Comparison of ENCODE assay signal across 12 cellular contexts in the genomic region with DNA sequence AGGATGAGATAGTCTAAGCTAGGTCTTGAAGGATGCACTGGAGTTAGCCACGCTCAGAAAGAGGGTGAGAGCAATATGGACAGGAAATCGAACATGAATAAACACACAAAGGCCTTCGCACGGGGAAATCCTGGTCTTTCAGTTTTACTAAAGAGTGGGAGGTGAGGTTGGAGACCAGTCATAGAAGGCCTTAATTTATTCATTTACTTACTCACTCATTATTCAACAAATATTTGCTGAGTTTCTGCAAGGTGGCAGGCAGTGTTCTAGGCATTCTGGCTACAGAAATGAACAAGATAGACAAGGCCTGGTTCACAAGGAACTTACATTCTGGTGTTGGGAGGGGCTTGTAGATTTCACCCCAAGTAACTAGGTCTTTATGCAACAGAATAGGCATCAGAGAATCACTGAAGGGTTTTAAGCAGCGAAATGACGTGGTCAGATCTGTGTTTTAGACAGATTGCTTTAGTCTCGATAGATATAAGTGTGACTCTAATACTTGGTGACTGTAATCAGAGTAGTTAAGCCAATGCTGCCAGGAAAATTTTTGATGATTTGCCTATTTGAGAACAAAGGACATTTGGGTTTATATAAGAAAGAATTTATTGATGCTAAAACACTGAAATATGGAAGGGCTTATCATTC.
DNase-seq lines count a peak whose midpoint lies in the region; ATAC-seq, FAIRE-seq and TF ChIP-seq lines count a peak whose summit lies in the region.
"Had no signal": no experiment of that assay in that cellular context is flagged by ENCODE, and none has a peak within 500 bp of the region (broad histone marks: within the 10 kb centered on the region; RNA-seq: fewer than 3 reads in every experiment).

No MANE protein-coding gene starts in this region.

- H4K20me1 ChIP-seq in hepatocyte (ENCODE audit: insufficient read depth, poor library complexity, severe bottlenecking) (no peaks in the 10 kb centered on the region), HepG2 (ENCODE audit: insufficient read depth, low read length) (no peaks in the 10 kb centered on the region)

- no peak overlapping the region for H3K4me3 ChIP-seq in hepatocyte
- H3K4me3 ChIP-seq in ascending aorta, result no peak overlapping the region
- no peak overlapping the region for H3K4me3 ChIP-seq in HepG2 (replicated peaks in 1 of 3; ENCODE audit: insufficient read depth in 1 of 3, low read depth in 2 of 3, low read length in 3 of 3)
- H3K4me3 ChIP-seq: right lobe of liver had no signal

- H3K27me3 ChIP-seq in hepatocyte (no peaks in the 10 kb centered on the region), ascending aorta (no peaks in the 10 kb centered on the region), HepG2 (ENCODE audit: control insufficient read depth in 1 of 2, insufficient read depth in 2 of 2, low read length in 2 of 2) (no peaks in the 10 kb centered on the region)
- H3K27me3 ChIP-seq: right lobe of liver had no signal

- H3K9me3 ChIP-seq in hepatocyte (ENCODE audit: low read depth), result peaks cover 6% of the 10 kb centered on the region
- no peaks in the 10 kb centered on the region for H3K9me3 ChIP-seq in ascending aorta
- H3K9me3 ChIP-seq in HepG2 (ENCODE audit: low read length), result no peaks in the 10 kb centered on the region
- H3K9me3 ChIP-seq: right lobe of liver had no signal

- H3K9ac ChIP-seq in HepG2 (ENCODE audit: insufficient read depth, low read depth, low read length), result no peak overlapping the region
- H3K9ac ChIP-seq: KMS-11 had no signal

- ATAC-seq in GM18502 (IDR thresholded peaks at IDR 0.05; ENCODE audit: poor library complexity, unreplicated experiment), result peak; percentile 78
- ATAC-seq in GM19023 (IDR thresholded peaks at IDR 0.05; ENCODE audit: unreplicated experiment), result peak; percentile 81
- ATAC-seq in HG03159 (IDR thresholded peaks at IDR 0.05; ENCODE audit: unreplicated experiment), result peak; percentile 58
- no peak for ATAC-seq in left lobe of liver
- ATAC-seq in HepG2, result no peak
- ATAC-seq: right lobe of liver had no signal

- H3K36me3 ChIP-seq in hepatocyte (replicated peaks; ENCODE audit: insufficient read depth, low read depth), result no peaks in the 10 kb centered on the region
- H3K36me3 ChIP-seq in ascending aorta, result no peaks in the 10 kb centered on the region
- H3K36me3 ChIP-seq in HepG2 (replicated peaks in 1 of 2; ENCODE audit: control insufficient read depth in 1 of 2, insufficient read depth in 2 of 2, low read length in 2 of 2), result no peaks in the 10 kb centered on the region
- H3K36me3 ChIP-seq: right lobe of liver had no signal

- H3K27ac ChIP-seq in hepatocyte, result peak overlapping the region; percentile 16
- no peak overlapping the region for H3K27ac ChIP-seq in ascending aorta
- H3K27ac ChIP-seq in HepG2 (ENCODE audit: extremely low read length, insufficient read depth, low read length), result no peak overlapping the region
- H3K27ac ChIP-seq: KMS-11, right lobe of liver had no signal

- no peaks in the 10 kb centered on the region for H3K4me1 ChIP-seq in hepatocyte (ENCODE audit: insufficient read depth)
- no peaks in the 10 kb centered on the region for H3K4me1 ChIP-seq in ascending aorta
- H3K4me1 ChIP-seq in HepG2 (ENCODE audit: insufficient read depth, low read length), result no peaks in the 10 kb centered on the region
- H3K4me1 ChIP-seq: right lobe of liver had no signal

- in situ Hi-C loops in HepG2 (cut with HindIII; ENCODE audit: extremely low pct_ligation_motif_present, low pct_unique_long_range_greater_than_20kb), result no loop called here

- BruUV-seq in HepG2 (replicated peaks; lab: Mats Ljungman, UMichigan), result no TSS peak

- FAIRE-seq in HepG2 (lab: Jason Lieb, UNC), result no peak

- H3K79me2 ChIP-seq in hepatocyte, result no peaks in the 10 kb centered on the region
- H3K79me2 ChIP-seq in HepG2 (ENCODE audit: insufficient read depth, low read length), result no peaks in the 10 kb centered on the region

- no peak overlapping the region for H3K4me2 ChIP-seq in hepatocyte
- H3K4me2 ChIP-seq in HepG2 (ENCODE audit: low read depth, low read length), result no peak overlapping the region
- H3K4me2 ChIP-seq: KMS-11 had no signal

- no peak for TF ChIP-seq POLR2A in HepG2 (IDR thresholded peaks at IDR 0.05; ENCODE audit: insufficient read depth in 1 of 2, low read depth in 2 of 2, low read length in 2 of 2)

- no peak for TF ChIP-seq CTCF in hepatocyte (IDR thresholded peaks at IDR 0.05; ENCODE audit: poor library complexity)
- no peak for TF ChIP-seq CTCF in ascending aorta (IDR thresholded peaks at IDR 0.05)
- TF ChIP-seq CTCF in HepG2 (CRISPR knock-in tag; IDR thresholded peaks at IDR 0.05), result no peak

- no peaks in the 10 kb centered on the region for H3K9me2 ChIP-seq in hepatocyte (replicated peaks; ENCODE audit: insufficient read depth)

- DNase-seq in hepatocyte (ENCODE audit: low spot score), result no peak
- DNase-seq in NCI-H69 (lab: John Stamatoyannopoulos, UW), result no peak
- DNase-seq in ascending aorta (ENCODE audit: low spot score in 2 of 2), result no peak
- no peak for DNase-seq in left lobe of liver (ENCODE audit: low spot score)
- DNase-seq in HepG2 (ENCODE audit: low spot score), result no peak
- DNase-seq: activated naive CD8-positive, alpha-beta T cell treated with anti-CD3 and anti-CD28 coated beads, Interleukin-2, amount 10 ng/mL, durations not matched to agents 7 days and 5 days; NCI-H187 treated with DMSO at 0.1 percent for 48 hours; right lobe of liver had no signal

- TF ChIP-seq RAD21 in HepG2 (CRISPR knock-in tag; IDR thresholded peaks at IDR 0.05), result no peak

- 71% methylated on average over 7 of the region's 7 CpGs for WGBS in hepatocyte (ENCODE audit: low lambda C conversion rate, missing lambda C conversion rate)
- 54% methylated on average over 7 of the region's 7 CpGs for WGBS in HepG2 (ENCODE audit: low lambda C conversion rate)

- intact Hi-C loops in ascending aorta (cut with DNase I) (loop anchor here (10.0 kb wide), 1 partner anchor 183 kb away; the partner anchor contains the start of gene CASK), HepG2 (cut with micrococcal nuclease; ENCODE audit: unreplicated experiment) (no loop called here)

- POLR2A ChIA-PET in HepG2 (lab: Yijun Ruan, JAX), result no interaction called here

- CTCF ChIA-PET in HepG2 (lab: Yijun Ruan, JAX; ENCODE audit: low intra/inter-chr PET ratio, low total read pairs), result no interaction called here

- no peak for TF ChIP-seq EP300 in HepG2 (IDR thresholded peaks at IDR 0.05; ENCODE audit: low read depth in 2 of 2, low read length in 2 of 2)
- no peak for TF ChIP-seq EP300 in HepG2 (CRISPR knock-in tag; IDR thresholded peaks at IDR 0.05; ENCODE audit: borderline replicate concordance)

- H2AFZ ChIP-seq in hepatocyte (no peak overlapping the region), HepG2 (ENCODE audit: low read length) (no peak overlapping the region)

TF ChIP-seq in HepG2, 621 proteins besides CTCF, POLR2A, EP300 and RAD21 (continues in another document):
- TF ChIP-seq ZNF747 (CRISPR knock-in tag; IDR thresholded peaks at IDR 0.05; ENCODE audit: borderline replicate concordance) (no peak), HNRNPK (IDR thresholded peaks at IDR 0.05; ENCODE audit: low read depth, low read length, poor library complexity, severe bottlenecking) (no peak), KLF16 (CRISPR knock-in tag; IDR thresholded peaks at IDR 0.05) (no peak), ZNF768 (CRISPR knock-in tag; IDR thresholded peaks at IDR 0.05) (no peak)
- TF ChIP-seq, protein P1, sequence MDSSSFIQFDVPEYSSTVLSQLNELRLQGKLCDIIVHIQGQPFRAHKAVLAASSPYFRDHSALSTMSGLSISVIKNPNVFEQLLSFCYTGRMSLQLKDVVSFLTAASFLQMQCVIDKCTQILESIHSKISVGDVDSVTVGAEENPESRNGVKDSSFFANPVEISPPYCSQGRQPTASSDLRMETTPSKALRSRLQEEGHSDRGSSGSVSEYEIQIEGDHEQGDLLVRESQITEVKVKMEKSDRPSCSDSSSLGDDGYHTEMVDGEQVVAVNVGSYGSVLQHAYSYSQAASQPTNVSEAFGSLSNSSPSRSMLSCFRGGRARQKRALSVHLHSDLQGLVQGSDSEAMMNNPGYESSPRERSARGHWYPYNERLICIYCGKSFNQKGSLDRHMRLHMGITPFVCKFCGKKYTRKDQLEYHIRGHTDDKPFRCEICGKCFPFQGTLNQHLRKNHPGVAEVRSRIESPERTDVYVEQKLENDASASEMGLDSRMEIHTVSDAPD (CRISPR knock-in tag; IDR thresholded peaks at IDR 0.05), result no peak
- TF ChIP-seq, protein P2, sequence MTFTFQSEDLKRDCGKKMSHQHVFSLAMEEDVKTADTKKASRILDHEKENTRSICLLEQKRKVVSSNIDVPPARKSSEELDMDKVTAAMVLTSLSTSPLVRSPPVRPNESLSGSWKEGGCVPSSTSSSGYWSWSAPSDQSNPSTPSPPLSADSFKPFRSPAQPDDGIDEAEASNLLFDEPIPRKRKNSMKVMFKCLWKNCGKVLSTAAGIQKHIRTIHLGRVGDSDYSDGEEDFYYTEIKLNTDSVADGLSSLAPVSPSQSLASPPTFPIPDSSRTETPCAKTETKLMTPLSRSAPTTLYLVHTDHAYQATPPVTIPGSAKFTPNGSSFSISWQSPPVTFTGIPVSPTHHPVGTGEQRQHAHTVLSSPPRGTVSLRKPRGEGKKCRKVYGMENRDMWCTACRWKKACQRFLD (CRISPR knock-in tag; IDR thresholded peaks at IDR 0.05; ENCODE audit: borderline replicate concordance), result no peak
- TF ChIP-seq, protein P3, sequence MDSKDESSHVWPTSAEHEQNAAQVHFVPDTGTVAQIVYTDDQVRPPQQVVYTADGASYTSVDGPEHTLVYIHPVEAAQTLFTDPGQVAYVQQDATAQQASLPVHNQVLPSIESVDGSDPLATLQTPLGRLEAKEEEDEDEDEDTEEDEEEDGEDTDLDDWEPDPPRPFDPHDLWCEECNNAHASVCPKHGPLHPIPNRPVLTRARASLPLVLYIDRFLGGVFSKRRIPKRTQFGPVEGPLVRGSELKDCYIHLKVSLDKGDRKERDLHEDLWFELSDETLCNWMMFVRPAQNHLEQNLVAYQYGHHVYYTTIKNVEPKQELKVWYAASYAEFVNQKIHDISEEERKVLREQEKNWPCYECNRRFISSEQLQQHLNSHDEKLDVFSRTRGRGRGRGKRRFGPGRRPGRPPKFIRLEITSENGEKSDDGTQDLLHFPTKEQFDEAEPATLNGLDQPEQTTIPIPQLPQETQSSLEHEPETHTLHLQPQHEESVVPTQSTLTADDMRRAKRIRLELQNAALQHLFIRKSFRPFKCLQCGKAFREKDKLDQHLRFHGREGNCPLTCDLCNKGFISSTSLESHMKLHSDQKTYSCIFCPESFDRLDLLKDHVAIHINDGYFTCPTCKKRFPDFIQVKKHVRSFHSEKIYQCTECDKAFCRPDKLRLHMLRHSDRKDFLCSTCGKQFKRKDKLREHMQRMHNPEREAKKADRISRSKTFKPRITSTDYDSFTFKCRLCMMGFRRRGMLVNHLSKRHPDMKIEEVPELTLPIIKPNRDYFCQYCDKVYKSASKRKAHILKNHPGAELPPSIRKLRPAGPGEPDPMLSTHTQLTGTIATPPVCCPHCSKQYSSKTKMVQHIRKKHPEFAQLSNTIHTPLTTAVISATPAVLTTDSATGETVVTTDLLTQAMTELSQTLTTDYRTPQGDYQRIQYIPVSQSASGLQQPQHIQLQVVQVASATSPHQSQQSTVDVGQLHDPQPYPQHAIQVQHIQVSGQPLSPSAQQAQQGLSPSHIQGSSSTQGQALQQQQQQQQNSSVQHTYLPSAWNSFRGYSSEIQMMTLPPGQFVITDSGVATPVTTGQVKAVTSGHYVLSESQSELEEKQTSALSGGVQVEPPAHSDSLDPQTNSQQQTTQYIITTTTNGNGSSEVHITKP (CRISPR knock-in tag; IDR thresholded peaks at IDR 0.05; ENCODE audit: low read depth), result no peak

Comparison
In these comparisons a context has a peak if more than half of its experiments do, and no peak if none do; other contexts are left out.
1. ATAC-seq: peak in GM18502 (single experiment), GM19023 (single experiment) and HG03159 (single experiment); none in left lobe of liver (single experiment) and HepG2 (single experiment).